8 cellular contexts compared by ENCODE assay signal in the genomic region with DNA sequence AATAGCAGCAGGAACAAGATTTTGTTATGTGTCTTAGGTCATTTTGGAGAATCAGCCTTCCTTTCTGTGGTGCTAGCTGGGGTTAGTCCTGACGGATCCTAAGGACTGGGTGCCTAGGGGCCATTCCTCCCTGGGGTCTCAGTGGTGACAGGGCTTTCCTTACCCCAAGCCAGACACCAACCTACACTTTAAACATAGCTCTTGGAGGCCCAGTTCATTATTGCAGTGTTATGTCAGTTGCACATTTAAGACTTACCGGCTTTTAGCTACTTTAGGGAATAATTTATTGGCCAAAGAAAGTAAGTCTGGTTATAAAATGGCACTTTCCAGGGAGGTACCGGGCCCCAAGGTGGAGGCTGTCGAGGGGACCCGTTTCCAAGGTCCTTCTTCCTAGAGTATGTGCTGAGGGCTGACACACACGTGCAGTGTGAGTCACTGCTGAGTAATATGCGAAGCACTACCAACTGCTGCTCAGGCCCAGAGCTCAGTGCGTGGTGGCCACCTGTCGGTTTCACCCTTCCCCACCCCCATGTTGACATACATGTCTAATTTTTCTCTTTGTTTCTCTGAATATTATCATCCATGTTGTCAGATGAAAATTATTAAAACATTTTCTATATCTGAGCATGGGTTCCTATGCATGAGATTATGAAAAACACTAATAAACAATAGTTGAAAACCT. TPM values are rescaled to one million over a fixed set of nuclear protein-coding genes. Genes with fewer than 3 reads are reported as not detected.
DNase-seq lines count a peak whose midpoint lies in the region; ATAC-seq and TF ChIP-seq lines count a peak whose summit lies in the region.

No MANE protein-coding gene starts in this region.

- H3K36me3 Mint-ChIP-seq in MCF 10A (ENCODE audit: insufficient read depth, unreplicated experiment), result peaks cover 33% of the 10 kb centered on the region
- peaks cover 20% of the 10 kb centered on the region for H3K36me3 Mint-ChIP-seq in type B pancreatic cell

- no peak overlapping the region for H2AFZ ChIP-seq in SK-N-SH (ENCODE audit: low read depth)

- H4K20me1 ChIP-seq in SK-N-SH (ENCODE audit: insufficient read depth), result no peaks in the 10 kb centered on the region

- H3K9me3 ChIP-seq in breast epithelium, result no peaks in the 10 kb centered on the region
- no peaks in the 10 kb centered on the region for H3K9me3 ChIP-seq in SK-N-SH

- H3K9me2 ChIP-seq in SK-N-SH, result no peaks in the 10 kb centered on the region

- H3K27ac Mint-ChIP-seq in MCF 10A (ENCODE audit: low read depth, unreplicated experiment) (peak overlapping the region; percentile 64), type B pancreatic cell (peak overlapping the region; percentile 22)

- no peaks in the 10 kb centered on the region for H3K9me3 Mint-ChIP-seq in MCF 10A (ENCODE audit: unreplicated experiment)
- H3K9me3 Mint-ChIP-seq in type B pancreatic cell, result no peaks in the 10 kb centered on the region

- peaks cover 3% of the 10 kb centered on the region for H3F3A ChIP-seq in SK-N-SH (replicated peaks; ENCODE audit: insufficient read depth)

- no peak overlapping the region for H3K9ac ChIP-seq in SK-N-SH

- H3K27me3 Mint-ChIP-seq in MCF 10A (ENCODE audit: insufficient read depth, unreplicated experiment) (no peaks in the 10 kb centered on the region), type B pancreatic cell (no peaks in the 10 kb centered on the region)

- POLR2A ChIA-PET in MCF 10A (lab: Yijun Ruan, JAX) (interaction anchor here (0.6 to 3.9 kb wide), 18 partner anchors 11 to 333 kb away, joined by 3 to 36 read pairs (median 4); a partner anchor contains a TSS), SK-N-SH (lab: Yijun Ruan, JAX) (interaction anchor here (0.5 kb wide), 1 partner anchor 1192 kb away, joined by 3 read pairs; no protein-coding TSS in a partner anchor)

- WGBS in SK-N-SH (ENCODE audit: low lambda C conversion rate), result 54% methylated on average over 9 of the region's 9 CpGs

- TF ChIP-seq EP300 in SK-N-SH (IDR thresholded peaks at IDR 0.05; ENCODE audit: borderline replicate concordance in 1 of 2, low read depth in 1 of 2, low read length in 1 of 2), result 0 out of 4 replicates have a peak, but pooled peaks of 1 of the 2 experiments have one; percentile 27

- H3K36me3 ChIP-seq in breast epithelium (no peaks in the 10 kb centered on the region), SK-N-SH (replicated peaks in 1 of 2; ENCODE audit: control insufficient read depth in 1 of 2, insufficient read depth in 2 of 2, low read length in 1 of 2) (peaks cover 45 to 77% of the 10 kb centered on the region in 2 experiments)

- no peak for TF ChIP-seq RAD21 in SK-N-SH (IDR thresholded peaks at IDR 0.05; ENCODE audit: low read length)

- DNase-seq in MCF 10A (ENCODE audit: unreplicated experiment) (peak; percentile 92), breast epithelium (ENCODE audit: low spot score in 2 of 2) (no peak), SK-N-SH (no peak), fibroblast of pulmonary artery (ENCODE audit: low read depth) (peak; percentile 63), type B pancreatic cell (ENCODE audit: extremely low spot score, unreplicated experiment) (no peak), NCI-H510A treated with DMSO at 0.1 percent for 48 hours (lab: John Stamatoyannopoulos, UW) (no peak)

- BruUV-seq in MCF 10A (replicated peaks; lab: Mats Ljungman, UMichigan), result no TSS peak

- no peak overlapping the region for H3K4me2 ChIP-seq in SK-N-SH

- no peaks in the 10 kb centered on the region for H3K4me1 ChIP-seq in breast epithelium
- H3K4me1 ChIP-seq in SK-N-SH (ENCODE audit: control insufficient read depth in 1 of 2, insufficient read depth in 2 of 2, low read depth in 1 of 2, low read length in 1 of 2), result peaks cover 0 to 14% of the 10 kb centered on the region in 2 experiments; a peak in 2 of 4 replicates

- ATAC-seq in HG02973 (IDR thresholded peaks at IDR 0.05; ENCODE audit: unreplicated experiment) (peak; percentile 98), HG02970 (IDR thresholded peaks at IDR 0.05; ENCODE audit: low FRiP score, unreplicated experiment) (no peak)

- H3K4me1 Mint-ChIP-seq in MCF 10A (ENCODE audit: insufficient read depth, unreplicated experiment) (peaks cover 10% of the 10 kb centered on the region), type B pancreatic cell (ENCODE audit: unreplicated experiment) (no peaks in the 10 kb centered on the region)

- H3K27ac ChIP-seq in breast epithelium, result no peak overlapping the region
- H3K27ac ChIP-seq in SK-N-SH (ENCODE audit: low read depth in 2 of 2, low read length in 1 of 2), result no peak overlapping the region; a peak in 1 of 4 replicates

- CTCF ChIA-PET in MCF 10A (lab: Yijun Ruan, JAX), result interaction anchor here (0.6 to 4.7 kb wide), 33 partner anchors 8 to 708 kb away, joined by 3 to 63 read pairs (median 4); a partner anchor contains a TSS
- CTCF ChIA-PET in SK-N-SH (lab: Yijun Ruan, JAX), result interaction anchor here (0.8 to 1.7 kb wide), 8 partner anchors 10 to 158 kb away, joined by 3 to 7 read pairs (median 4); no protein-coding TSS in a partner anchor

- intact Hi-C loops in MCF 10A (cut with micrococcal nuclease) (loop anchor here (1.0 kb wide), 5 partner anchors 67 to 134 kb away; a partner anchor contains a TSS), breast epithelium (cut with DNase I; ENCODE audit: low total_unique reads) (no loop called here)

- H3K79me2 ChIP-seq in SK-N-SH (ENCODE audit: insufficient read depth), result no peaks in the 10 kb centered on the region

- H3K27me3 ChIP-seq in breast epithelium, result no peaks in the 10 kb centered on the region
- H3K27me3 ChIP-seq in SK-N-SH (ENCODE audit: insufficient read depth), result no peaks in the 10 kb centered on the region

- peak; percentile 65 for TF ChIP-seq CTCF in MCF 10A (IDR thresholded peaks at IDR 0.05; ENCODE audit: unreplicated experiment)
- TF ChIP-seq CTCF in breast epithelium (IDR thresholded peaks at IDR 0.05), result no peak
- TF ChIP-seq CTCF in SK-N-SH (IDR thresholded peaks at IDR 0.05), result peak; percentile 45
- TF ChIP-seq CTCF in fibroblast of pulmonary artery (IDR thresholded peaks at IDR 0.05; ENCODE audit: low read length, missing control alignments), result peak; percentile 16
- TF ChIP-seq CTCF in type B pancreatic cell (conservative IDR thresholded peaks at IDR 0.05), result no peak

- H3K4me3 Mint-ChIP-seq in MCF 10A (ENCODE audit: unreplicated experiment) (no peak overlapping the region), type B pancreatic cell (no peak overlapping the region)

- H3K4me3 ChIP-seq in breast epithelium, result no peak overlapping the region
- no peak overlapping the region for H3K4me3 ChIP-seq in SK-N-SH (ENCODE audit: low read depth in 2 of 2, low read length in 1 of 2)
- H3K4me3 ChIP-seq in fibroblast of pulmonary artery (replicated peaks; ENCODE audit: low read depth, low read length), result no peak overlapping the region

- TF ChIP-seq POLR2A in breast epithelium (IDR thresholded peaks at IDR 0.05), result no peak

TF ChIP-seq in SK-N-SH, 30 proteins besides CTCF, POLR2A, EP300 and RAD21 (continues in another document):
- TF ChIP-seq EZH2phosphoT487 (IDR thresholded peaks at IDR 0.05; ENCODE audit: borderline replicate concordance, low read depth) (no peak), RCOR1 (IDR thresholded peaks at IDR 0.05; ENCODE audit: low read length) (no peak), SIN3A (IDR thresholded peaks at IDR 0.05; ENCODE audit: borderline replicate concordance, low read depth, low read length) (peak; percentile 85; the same call in 1 of the 2 replicates), MXI1 (IDR thresholded peaks at IDR 0.05; ENCODE audit: low read depth, low read length) (no peak), ELF1 (IDR thresholded peaks at IDR 0.05) (no peak), JUND (IDR thresholded peaks at IDR 0.05) (peak; percentile 91), YY1 (IDR thresholded peaks at IDR 0.05; ENCODE audit: low read depth) (no peak), FOSL2 (IDR thresholded peaks at IDR 0.05; ENCODE audit: borderline replicate concordance, low read depth) (peak; percentile 98), NRF1 (IDR thresholded peaks at IDR 0.05; ENCODE audit: low read depth, low read length) (no peak)
- TF ChIP-seq, protein P1, sequence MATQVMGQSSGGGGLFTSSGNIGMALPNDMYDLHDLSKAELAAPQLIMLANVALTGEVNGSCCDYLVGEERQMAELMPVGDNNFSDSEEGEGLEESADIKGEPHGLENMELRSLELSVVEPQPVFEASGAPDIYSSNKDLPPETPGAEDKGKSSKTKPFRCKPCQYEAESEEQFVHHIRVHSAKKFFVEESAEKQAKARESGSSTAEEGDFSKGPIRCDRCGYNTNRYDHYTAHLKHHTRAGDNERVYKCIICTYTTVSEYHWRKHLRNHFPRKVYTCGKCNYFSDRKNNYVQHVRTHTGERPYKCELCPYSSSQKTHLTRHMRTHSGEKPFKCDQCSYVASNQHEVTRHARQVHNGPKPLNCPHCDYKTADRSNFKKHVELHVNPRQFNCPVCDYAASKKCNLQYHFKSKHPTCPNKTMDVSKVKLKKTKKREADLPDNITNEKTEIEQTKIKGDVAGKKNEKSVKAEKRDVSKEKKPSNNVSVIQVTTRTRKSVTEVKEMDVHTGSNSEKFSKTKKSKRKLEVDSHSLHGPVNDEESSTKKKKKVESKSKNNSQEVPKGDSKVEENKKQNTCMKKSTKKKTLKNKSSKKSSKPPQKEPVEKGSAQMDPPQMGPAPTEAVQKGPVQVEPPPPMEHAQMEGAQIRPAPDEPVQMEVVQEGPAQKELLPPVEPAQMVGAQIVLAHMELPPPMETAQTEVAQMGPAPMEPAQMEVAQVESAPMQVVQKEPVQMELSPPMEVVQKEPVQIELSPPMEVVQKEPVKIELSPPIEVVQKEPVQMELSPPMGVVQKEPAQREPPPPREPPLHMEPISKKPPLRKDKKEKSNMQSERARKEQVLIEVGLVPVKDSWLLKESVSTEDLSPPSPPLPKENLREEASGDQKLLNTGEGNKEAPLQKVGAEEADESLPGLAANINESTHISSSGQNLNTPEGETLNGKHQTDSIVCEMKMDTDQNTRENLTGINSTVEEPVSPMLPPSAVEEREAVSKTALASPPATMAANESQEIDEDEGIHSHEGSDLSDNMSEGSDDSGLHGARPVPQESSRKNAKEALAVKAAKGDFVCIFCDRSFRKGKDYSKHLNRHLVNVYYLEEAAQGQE (IDR thresholded peaks at IDR 0.05; ENCODE audit: low read depth, low read length), result no peak
- TF ChIP-seq, protein P2, sequence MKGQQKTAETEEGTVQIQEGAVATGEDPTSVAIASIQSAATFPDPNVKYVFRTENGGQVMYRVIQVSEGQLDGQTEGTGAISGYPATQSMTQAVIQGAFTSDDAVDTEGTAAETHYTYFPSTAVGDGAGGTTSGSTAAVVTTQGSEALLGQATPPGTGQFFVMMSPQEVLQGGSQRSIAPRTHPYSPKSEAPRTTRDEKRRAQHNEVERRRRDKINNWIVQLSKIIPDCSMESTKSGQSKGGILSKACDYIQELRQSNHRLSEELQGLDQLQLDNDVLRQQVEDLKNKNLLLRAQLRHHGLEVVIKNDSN (IDR thresholded peaks at IDR 0.05; ENCODE audit: borderline replicate concordance, low read depth), result peak; percentile 46; the same call in 1 of the 2 replicates

RNA-seq across cellular contexts. Expression of a gene that starts 37.0 kb away (rescaled TPM):
- total RNA-seq in MCF 10A (2022), result 0.96 and 2.0 TPM in 2 replicates
- total RNA-seq in breast epithelium, result 10 to 100 TPM in 2 of 3 donors, 1 to 10 TPM in 1; 2.1 to 86.3 (median 40.0) TPM
- 1.0 and 1.6 TPM in 2 replicates for polyA plus RNA-seq in SK-N-SH (2012; rRNA removed)
- polyA plus RNA-seq in SK-N-SH (2012; cell fraction: cytosol; rRNA removed), result 0.75 and 1.0 TPM in 2 replicates
- 2.5 and 4.3 TPM in 2 replicates for polyA plus RNA-seq in SK-N-SH (2012; cell fraction: nucleus; rRNA removed)
- total RNA-seq in type B pancreatic cell (ENCODE audit: low replicate concordance), result 37.4 and 120 TPM in 2 replicates

Comparison
In these comparisons a context has a peak if more than half of its experiments do, and no peak if none do; other contexts are left out.
1. DNase-seq: peak in MCF 10A (single experiment) and fibroblast of pulmonary artery (single experiment); none in breast epithelium (0 of 2), SK-N-SH (single experiment), type B pancreatic cell (single experiment) and NCI-H510A treated with DMSO at 0.1 percent for 48 hours (single experiment).
2. CTCF ChIP-seq: peak in MCF 10A (single experiment), SK-N-SH (single experiment) and fibroblast of pulmonary artery (single experiment); none in breast epithelium (0 of 3) and type B pancreatic cell (single experiment).